1 cellular context compared by ENCODE assay signal in the genomic region with DNA sequence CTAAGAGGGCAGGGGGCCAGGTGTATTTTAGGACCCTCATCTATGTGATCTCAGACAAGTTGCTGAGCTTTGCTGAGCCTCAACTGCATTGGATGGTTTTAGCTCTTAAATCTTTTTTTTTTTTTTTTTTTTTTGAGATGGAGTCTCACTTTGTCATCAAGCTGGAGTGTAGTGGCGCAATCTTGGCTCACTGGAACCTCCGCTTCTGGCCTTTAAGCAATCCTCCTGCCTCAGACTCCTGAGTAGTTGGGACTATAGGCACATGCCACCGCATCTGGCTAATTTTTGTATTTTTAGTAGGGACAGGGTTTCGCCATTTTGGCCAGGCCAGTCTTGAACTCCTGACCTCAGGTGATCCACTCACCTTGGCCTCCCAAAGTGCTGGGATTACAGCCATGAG.
TF ChIP-seq lines count a peak whose summit lies in the region.

No MANE protein-coding gene starts in this region.

TF ChIP-seq in HepG2, 621 proteins besides CTCF, POLR2A, EP300 and RAD21:
- peak; percentile 9; the same call in 1 of the 2 replicates for TF ChIP-seq CEBPB (IDR thresholded peaks at IDR 0.05; ENCODE audit: borderline replicate concordance, low read depth, low read length)
- TF ChIP-seq, protein P1, sequence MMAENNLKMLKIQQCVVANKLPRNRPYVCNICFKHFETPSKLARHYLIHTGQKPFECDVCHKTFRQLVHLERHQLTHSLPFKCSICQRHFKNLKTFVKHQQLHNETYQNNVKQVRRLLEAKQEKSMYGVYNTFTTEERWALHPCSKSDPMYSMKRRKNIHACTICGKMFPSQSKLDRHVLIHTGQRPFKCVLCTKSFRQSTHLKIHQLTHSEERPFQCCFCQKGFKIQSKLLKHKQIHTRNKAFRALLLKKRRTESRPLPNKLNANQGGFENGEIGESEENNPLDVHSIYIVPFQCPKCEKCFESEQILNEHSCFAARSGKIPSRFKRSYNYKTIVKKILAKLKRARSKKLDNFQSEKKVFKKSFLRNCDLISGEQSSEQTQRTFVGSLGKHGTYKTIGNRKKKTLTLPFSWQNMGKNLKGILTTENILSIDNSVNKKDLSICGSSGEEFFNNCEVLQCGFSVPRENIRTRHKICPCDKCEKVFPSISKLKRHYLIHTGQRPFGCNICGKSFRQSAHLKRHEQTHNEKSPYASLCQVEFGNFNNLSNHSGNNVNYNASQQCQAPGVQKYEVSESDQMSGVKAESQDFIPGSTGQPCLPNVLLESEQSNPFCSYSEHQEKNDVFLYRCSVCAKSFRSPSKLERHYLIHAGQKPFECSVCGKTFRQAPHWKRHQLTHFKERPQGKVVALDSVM (CRISPR knock-in tag; IDR thresholded peaks at IDR 0.05) = peak; percentile 89
